9 cellular contexts compared by ENCODE assay signal in genomic region chr20:3658708-3659491, GRCh38. TPM values are rescaled to one million over a fixed set of nuclear protein-coding genes. Genes with fewer than 3 reads are reported as not detected.
DNase-seq lines count a peak whose midpoint lies in the region; ATAC-seq and TF ChIP-seq lines count a peak whose summit lies in the region.
"Had no signal": no experiment of that assay in that cellular context is flagged by ENCODE, and none has a peak within 500 bp of the region (broad histone marks: within the 10 kb centered on the region; RNA-seq: fewer than 3 reads in every experiment).

No MANE protein-coding gene starts in this region.

- DNase-seq in GM12864 (ENCODE audit: low read depth) (peak; percentile 73), dermis blood vessel endothelial cell (no peak), NCI-H345 (lab: John Stamatoyannopoulos, UW) (no peak), osteocyte (ENCODE audit: extremely low spot score, unreplicated experiment) (no peak), NCI-H1417 (lab: John Stamatoyannopoulos, UW) (no peak)

- peaks cover 22% of the 10 kb centered on the region for H3K27me3 Mint-ChIP-seq in activated T-helper 17 cell treated with anti-CD3 and anti-CD28 coated beads, Interleukin-2, amount 50 U/mL, for 72 hours
- H3K27me3 Mint-ChIP-seq in osteocyte (ENCODE audit: unreplicated experiment): peaks cover 12% of the 10 kb centered on the region

- peak overlapping the region; percentile 14 for H3K4me3 Mint-ChIP-seq in activated T-helper 17 cell treated with anti-CD3 and anti-CD28 coated beads, Interleukin-2, amount 50 U/mL, for 72 hours
- no peak overlapping the region for H3K4me3 Mint-ChIP-seq in osteocyte (ENCODE audit: unreplicated experiment)

- no peak overlapping the region for H3K27ac Mint-ChIP-seq in activated T-helper 17 cell treated with anti-CD3 and anti-CD28 coated beads, Interleukin-2, amount 50 U/mL, for 72 hours
- no peak overlapping the region for H3K27ac Mint-ChIP-seq in osteocyte (ENCODE audit: unreplicated experiment)

- no peaks in the 10 kb centered on the region for H3K9me3 Mint-ChIP-seq in activated T-helper 17 cell treated with anti-CD3 and anti-CD28 coated beads, Interleukin-2, amount 50 U/mL, for 72 hours
- H3K9me3 Mint-ChIP-seq in osteocyte (ENCODE audit: unreplicated experiment): no peaks in the 10 kb centered on the region

- peaks cover 7% of the 10 kb centered on the region for H3K4me1 Mint-ChIP-seq in activated T-helper 17 cell treated with anti-CD3 and anti-CD28 coated beads, Interleukin-2, amount 50 U/mL, for 72 hours
- H3K4me1 Mint-ChIP-seq in osteocyte (ENCODE audit: unreplicated experiment): peaks cover 9% of the 10 kb centered on the region

- peak; percentile 93 for ATAC-seq in GM19463 (IDR thresholded peaks at IDR 0.05; ENCODE audit: unreplicated experiment)
- peak; percentile 93 for ATAC-seq in HG03378 (IDR thresholded peaks at IDR 0.05; ENCODE audit: unreplicated experiment)
- ATAC-seq in activated T-helper 17 cell treated with anti-CD3 and anti-CD28 coated beads, Interleukin-2, amount 50 U/mL, for 72 hours (replicated peaks): peak; percentile 76

- TF ChIP-seq CTCF in GM12864 (IDR thresholded peaks at IDR 0.05; ENCODE audit: low read depth, low read length, missing control alignments) (no peak), osteocyte (IDR thresholded peaks at IDR 0.05) (no peak)

- H3K36me3 Mint-ChIP-seq in activated T-helper 17 cell treated with anti-CD3 and anti-CD28 coated beads, Interleukin-2, amount 50 U/mL, for 72 hours (ENCODE audit: low read depth): no peaks in the 10 kb centered on the region
- H3K36me3 Mint-ChIP-seq in osteocyte (ENCODE audit: unreplicated experiment): no peaks in the 10 kb centered on the region

- H3K4me3 ChIP-seq in GM12864 (ENCODE audit: low read depth, low read length): no peak overlapping the region

RNA-seq across cellular contexts. Expression of gene GFRA4, which starts 4.3 kb away (rescaled TPM):
- total RNA-seq in activated T-helper 17 cell treated with anti-CD3 and anti-CD28 coated beads, Interleukin-2, amount 50 U/mL, for 72 hours: not detected
- total RNA-seq in dermis blood vessel endothelial cell: not detected in 2 replicates
- total RNA-seq in osteocyte: not detected in 2 replicates
- total RNA-seq: activated CD8-positive, alpha-beta memory T cell treated with anti-CD3 and anti-CD28 coated beads for 36 hours had no signal

RNA-seq across cellular contexts. Expression of gene ADAM33, which starts 22.9 kb away (rescaled TPM):
- not detected for total RNA-seq in activated T-helper 17 cell treated with anti-CD3 and anti-CD28 coated beads, Interleukin-2, amount 50 U/mL, for 72 hours
- total RNA-seq in dermis blood vessel endothelial cell (0.09 and 0.17 TPM in 2 replicates), osteocyte (32.0 and 34.7 TPM in 2 replicates)
- total RNA-seq: activated CD8-positive, alpha-beta memory T cell treated with anti-CD3 and anti-CD28 coated beads for 36 hours had no signal

RNA-seq across cellular contexts. Expression of gene SIGLEC1, which starts 53.5 kb away (rescaled TPM):
- not detected for total RNA-seq in activated T-helper 17 cell treated with anti-CD3 and anti-CD28 coated beads, Interleukin-2, amount 50 U/mL, for 72 hours
- not detected in 2 replicates for total RNA-seq in dermis blood vessel endothelial cell
- 0.21 TPM in 2 replicates for total RNA-seq in osteocyte
- total RNA-seq: activated CD8-positive, alpha-beta memory T cell treated with anti-CD3 and anti-CD28 coated beads for 36 hours had no signal

Comparison
In these comparisons a context has a peak if more than half of its experiments do, and no peak if none do; other contexts are left out.
1. RNA of gene ADAM33, which starts 22.9 kb away (total RNA-seq): 32.0 to 34.7 TPM in osteocyte; 0.09 to 0.17 TPM in dermis blood vessel endothelial cell and not detected in activated T-helper 17 cell treated with anti-CD3 and anti-CD28 coated beads, Interleukin-2, amount 50 U/mL, for 72 hours; every median in the first group is over 10 times any median in the second.
2. Peak in every context shown above with its lines, with median percentiles within 50 percentile points of each other: ATAC-seq.